Comparison of ENCODE assay signal across 22 cellular contexts in genomic region chr3:62678841-62679240, GRCh38.
DNase-seq lines count a peak whose midpoint lies in the region; ATAC-seq and TF ChIP-seq lines count a peak whose summit lies in the region.
"Had no signal": no experiment of that assay in that cellular context is flagged by ENCODE, and none has a peak within 500 bp of the region (broad histone marks: within the 10 kb centered on the region; RNA-seq: fewer than 3 reads in every experiment).

No MANE protein-coding gene starts in this region.

- H3K27ac Mint-ChIP-seq in H9 (peak overlapping the region; percentile 51 to 98 (median 87)), WTC11 (peak overlapping the region; percentile 82)
- H3K27ac Mint-ChIP-seq in activated naive CD4-positive, alpha-beta T cell treated with anti-CD3 and anti-CD28 coated beads for 36 hours: no peak overlapping the region
- H3K27ac Mint-ChIP-seq: CD4-positive, CD25-positive, alpha-beta regulatory T cell had no signal

- peak; percentile 63 for DNase-seq in H9
- peak; percentile 31 for DNase-seq in WTC11 (ENCODE audit: low spot score)
- DNase-seq in iPS DF 6.9 (ENCODE audit: low read depth, low spot score): peak; percentile 41
- peak; percentile 28 for DNase-seq in mesendoderm
- DNase-seq in activated naive CD4-positive, alpha-beta T cell treated with anti-CD3 and anti-CD28 coated beads for 36 hours: no peak
- no peak for DNase-seq in NCI-H226
- DNase-seq in germinal center (ENCODE audit: low spot score): no peak
- DNase-seq: CD4-positive, CD25-positive, alpha-beta regulatory T cell; DMS153; DND-41; GM23248; Kasumi-1; NCI-H2029; NCI-H526 treated with DMSO at 0.1 percent for 48 hours; OCI-M1; Peyer's patch; SHP77 treated with DMSO at 0.1 percent for 48 hours had no signal

- H3K4ac ChIP-seq in H9 (ENCODE audit: low read depth, low read length): no peak overlapping the region
- H3K4ac ChIP-seq in mesendoderm (ENCODE audit: low read depth, low read length): no peak overlapping the region

- H3K4me1 ChIP-seq in H9 (ENCODE audit: insufficient read depth, low read length) (peaks cover 8% of the 10 kb centered on the region; the same call in 1 of the 2 replicates), iPS DF 6.9 (ENCODE audit: control insufficient read depth, insufficient read depth, low read length) (peaks cover 5% of the 10 kb centered on the region; the same call in 1 of the 2 replicates), mesendoderm (ENCODE audit: control insufficient read depth, low read depth, low read length) (no peaks in the 10 kb centered on the region)
- H3K4me1 ChIP-seq: BLaER1, Peyer's patch had no signal

- H3K4me2 ChIP-seq in H9 (ENCODE audit: insufficient read depth, insufficient read length, low read length) (peak overlapping the region; percentile 38), mesendoderm (ENCODE audit: low read length) (no peak overlapping the region)
- H3K4me2 ChIP-seq: BLaER1 had no signal

- H3K18ac ChIP-seq in H9 (ENCODE audit: insufficient read length, low read depth, low read length): no peak overlapping the region
- no peak overlapping the region for H3K18ac ChIP-seq in mesendoderm (ENCODE audit: low read length)

- H3K9ac ChIP-seq in H9 (ENCODE audit: extremely low read depth, insufficient read length, low read length) (no peak overlapping the region), mesendoderm (ENCODE audit: low read length) (no peak overlapping the region)
- H3K9ac ChIP-seq: BLaER1, GM23248 had no signal

- H3T11ph ChIP-seq in H9 (ENCODE audit: low read length): no peak overlapping the region

- H3K27me3 Mint-ChIP-seq in H9 (ENCODE audit: low read depth) (peaks cover 2% of the 10 kb centered on the region), WTC11 (ENCODE audit: low read depth) (peaks cover 3% of the 10 kb centered on the region; the same call in 1 of the 2 replicates)
- H3K27me3 Mint-ChIP-seq in activated naive CD4-positive, alpha-beta T cell treated with anti-CD3 and anti-CD28 coated beads for 36 hours (ENCODE audit: low read depth): peaks cover 9% of the 10 kb centered on the region
- H3K27me3 Mint-ChIP-seq: CD4-positive, CD25-positive, alpha-beta regulatory T cell had no signal

- H2BK120ac ChIP-seq in H9 (ENCODE audit: low read depth, low read length, poor library complexity, severe bottlenecking): no peak overlapping the region
- H2BK120ac ChIP-seq in mesendoderm (ENCODE audit: low read depth, low read length): no peak overlapping the region

- H3K9me3 Mint-ChIP-seq in H9 (no peaks in the 10 kb centered on the region), WTC11 (peaks cover 8% of the 10 kb centered on the region)
- H3K9me3 Mint-ChIP-seq in activated naive CD4-positive, alpha-beta T cell treated with anti-CD3 and anti-CD28 coated beads for 36 hours: no peaks in the 10 kb centered on the region

- ATAC-seq in WTC11 (peak; percentile 93), HG02884 (IDR thresholded peaks at IDR 0.05; ENCODE audit: unreplicated experiment) (no peak)
- ATAC-seq: HCT116, K562 had no signal

- peak overlapping the region in 1 of 2 experiments; percentile 57; a peak in 2 of 5 replicates for H3K4me3 Mint-ChIP-seq in H9
- no peak overlapping the region; the same call in 1 of the 2 replicates for H3K4me3 Mint-ChIP-seq in WTC11
- H3K4me3 Mint-ChIP-seq in activated naive CD4-positive, alpha-beta T cell treated with anti-CD3 and anti-CD28 coated beads for 36 hours: no peak overlapping the region
- H3K4me3 Mint-ChIP-seq: CD4-positive, CD25-positive, alpha-beta regulatory T cell had no signal

- H2AFZ ChIP-seq in H9 (ENCODE audit: low read length): no peak overlapping the region
- H2AFZ ChIP-seq: GM23248 had no signal

- H3K79me2 ChIP-seq in H9 (ENCODE audit: insufficient read depth, low read length): no peaks in the 10 kb centered on the region
- H3K79me2 ChIP-seq in mesendoderm (ENCODE audit: control insufficient read depth, insufficient read depth, low read length): no peaks in the 10 kb centered on the region

- no peaks in the 10 kb centered on the region for H4K20me1 ChIP-seq in H9 (ENCODE audit: control insufficient read depth, insufficient read depth, insufficient read length)
- H4K20me1 ChIP-seq: BLaER1 had no signal

- TF ChIP-seq CTCF in H9 (conservative IDR thresholded peaks at IDR 0.05): no peak
- no peak for TF ChIP-seq CTCF in WTC11 (IDR thresholded peaks at IDR 0.05)

- H4K5ac ChIP-seq in H9 (ENCODE audit: insufficient read length, low read depth, low read length) (no peak overlapping the region), mesendoderm (ENCODE audit: low read length) (no peak overlapping the region)

- POLR2A ChIA-PET in WTC11 (lab: Charles Lee): interaction anchor here (0.6 to 0.7 kb wide), 2 partner anchors 14 to 195 kb away, joined by 3 read pairs; no protein-coding TSS in a partner anchor

- H3K79me1 ChIP-seq in H9 (ENCODE audit: insufficient read depth, low read depth, low read length, poor library complexity, severe bottlenecking): no peaks in the 10 kb centered on the region
- H3K79me1 ChIP-seq in mesendoderm (ENCODE audit: low read length): no peaks in the 10 kb centered on the region

- peaks cover 0 to 5% (median 3%) of the 10 kb centered on the region in 3 experiments; a peak in 3 of 7 replicates for H3K36me3 Mint-ChIP-seq in H9 (ENCODE audit: insufficient read depth in 1 of 3, low read depth in 3 of 3)
- H3K36me3 Mint-ChIP-seq in WTC11: no peaks in the 10 kb centered on the region; the same call in 1 of the 2 replicates
- H3K36me3 Mint-ChIP-seq in activated naive CD4-positive, alpha-beta T cell treated with anti-CD3 and anti-CD28 coated beads for 36 hours (ENCODE audit: low read depth): no peaks in the 10 kb centered on the region
- H3K36me3 Mint-ChIP-seq: CD4-positive, CD25-positive, alpha-beta regulatory T cell had no signal

- H4K8ac ChIP-seq in H9 (replicated peaks; ENCODE audit: insufficient read length, low read depth, low read length) (no peak overlapping the region), mesendoderm (ENCODE audit: low read depth, low read length) (no peak overlapping the region)

- H3K27ac ChIP-seq in H9 (ENCODE audit: insufficient read length, low read depth, low read length): peak overlapping the region; percentile 47
- H3K27ac ChIP-seq in iPS DF 6.9 (ENCODE audit: low read length): no peak overlapping the region
- no peak overlapping the region for H3K27ac ChIP-seq in mesendoderm (ENCODE audit: low read depth, low read length)
- H3K27ac ChIP-seq: BLaER1, GM23248, HL-60, Peyer's patch had no signal

- no peak overlapping the region for H3K23ac ChIP-seq in H9 (ENCODE audit: insufficient read length, low read depth, low read length)
- no peak overlapping the region for H3K23ac ChIP-seq in mesendoderm (ENCODE audit: low read length)

- H3K56ac ChIP-seq in H9 (ENCODE audit: insufficient read length, low read depth, low read length): no peak overlapping the region
- no peak overlapping the region for H3K56ac ChIP-seq in mesendoderm (ENCODE audit: low read length)

- H2BK15ac ChIP-seq in H9 (ENCODE audit: low read depth, low read length): no peak overlapping the region
- H2BK15ac ChIP-seq in mesendoderm (replicated peaks; ENCODE audit: low read depth): no peak overlapping the region

- no peak overlapping the region for H3K14ac ChIP-seq in H9 (ENCODE audit: insufficient read depth, low read length)

- H3K27me3 ChIP-seq in H9 (ENCODE audit: insufficient read depth, low read length) (no peaks in the 10 kb centered on the region), iPS DF 6.9 (ENCODE audit: control insufficient read depth, insufficient read depth, low read length) (no peaks in the 10 kb centered on the region), mesendoderm (ENCODE audit: insufficient read depth, low read length, poor library complexity) (no peaks in the 10 kb centered on the region)
- H3K27me3 ChIP-seq: BLaER1, Peyer's patch had no signal

- intact Hi-C loops in activated naive CD4-positive, alpha-beta T cell treated with anti-CD3 and anti-CD28 coated beads for 36 hours (cut with micrococcal nuclease): no loop called here

- H3K4me3 ChIP-seq in iPS DF 6.9 (ENCODE audit: low read length) (no peak overlapping the region), mesendoderm (ENCODE audit: low read length) (no peak overlapping the region)
- H3K4me3 ChIP-seq: BLaER1, GM23248, K562, Peyer's patch had no signal

- H3K9me3 ChIP-seq in H9 (ENCODE audit: control insufficient read depth, low read depth, low read length) (no peaks in the 10 kb centered on the region), iPS DF 6.9 (ENCODE audit: control insufficient read depth, insufficient read depth, low read length) (no peaks in the 10 kb centered on the region)
- H3K9me3 ChIP-seq: BLaER1, Peyer's patch had no signal

- H4K91ac ChIP-seq in H9 (ENCODE audit: insufficient read length, low read depth, low read length): no peak overlapping the region

- H3K23me2 ChIP-seq in H9 (ENCODE audit: insufficient read length, low read depth, low read length, poor library complexity, severe bottlenecking): no peaks in the 10 kb centered on the region

- no peak overlapping the region for H2BK20ac ChIP-seq in H9 (ENCODE audit: low read depth, low read length, poor library complexity, severe bottlenecking)

- WGBS in H9 (ENCODE audit: extremely low coverage, insufficient read length, low lambda C conversion rate): no CpG with 5 or more reads among the region's 3 CpGs
- WGBS in iPS DF 6.9 (ENCODE audit: insufficient coverage, insufficient read length): no CpG with 5 or more reads among the region's 3 CpGs
- WGBS in mesendoderm (ENCODE audit: extremely low coverage, insufficient coverage, low lambda C conversion rate): no CpG with 5 or more reads among the region's 3 CpGs

- H3K4me1 Mint-ChIP-seq in H9 (peaks cover 31 to 43% of the 10 kb centered on the region in 2 experiments), WTC11 (peaks cover 36% of the 10 kb centered on the region)
- no peaks in the 10 kb centered on the region for H3K4me1 Mint-ChIP-seq in activated naive CD4-positive, alpha-beta T cell treated with anti-CD3 and anti-CD28 coated beads for 36 hours (ENCODE audit: low read depth)
- H3K4me1 Mint-ChIP-seq: CD4-positive, CD25-positive, alpha-beta regulatory T cell had no signal

- CTCF ChIA-PET in WTC11 (lab: Charles Lee): interaction anchor here (0.6 to 1.9 kb wide), 6 partner anchors 10 to 566 kb away, joined by 3 to 8 read pairs (median 3); no protein-coding TSS in a partner anchor
- CTCF ChIA-PET in activated naive CD4-positive, alpha-beta T cell treated with anti-CD3 and anti-CD28 coated beads for 36 hours (lab: Charles Lee): no interaction called here

- H2AK5ac ChIP-seq in H9 (ENCODE audit: insufficient read length, low read length) (no peak overlapping the region), mesendoderm (ENCODE audit: low read length) (no peak overlapping the region)

- H3K36me3 ChIP-seq in iPS DF 6.9 (ENCODE audit: control insufficient read depth, insufficient read depth, low read length): no peaks in the 10 kb centered on the region
- H3K36me3 ChIP-seq in mesendoderm (ENCODE audit: control insufficient read depth, insufficient read depth, low read length): no peaks in the 10 kb centered on the region
- H3K36me3 ChIP-seq: BLaER1, Peyer's patch had no signal

- H2BK5ac ChIP-seq in H9 (ENCODE audit: insufficient read length, low read length) (no peak overlapping the region), mesendoderm (ENCODE audit: low read length) (no peak overlapping the region)

- H2BK12ac ChIP-seq in H9 (ENCODE audit: insufficient read length, low read depth, low read length): no peak overlapping the region

TF ChIP-seq in WTC11, 78 proteins besides CTCF, POLR2A, EP300 and RAD21 (continues in another document):
- peak; percentile 88 for TF ChIP-seq ZNF423 (CRISPR knock-in tag; IDR thresholded peaks at IDR 0.05)

Comparison
In these comparisons a context has a peak if more than half of its experiments do, and no peak if none do; other contexts are left out.
1. DNase-seq: peak in H9 (single experiment), WTC11 (single experiment), iPS DF 6.9 (single experiment) and mesendoderm (single experiment); none in activated naive CD4-positive, alpha-beta T cell treated with anti-CD3 and anti-CD28 coated beads for 36 hours (single experiment), NCI-H226 (single experiment) and germinal center (single experiment).